ENCODE assay signal across 16 cellular contexts in genomic region chr11:68908273-68908672, GRCh38. TPM values are rescaled to one million over a fixed set of nuclear protein-coding genes. Genes with fewer than 3 reads are reported as not detected.
DNase-seq lines count a peak whose midpoint lies in the region; ATAC-seq and TF ChIP-seq lines count a peak whose summit lies in the region.
"Had no signal": no experiment of that assay in that cellular context is flagged by ENCODE, and none has a peak within 500 bp of the region (broad histone marks: within the 10 kb centered on the region; RNA-seq: fewer than 3 reads in every experiment).

No MANE protein-coding gene starts in this region.

- H3K4me3 Mint-ChIP-seq in chondrocyte (ENCODE audit: unreplicated experiment) (no peak overlapping the region), nephron (peak overlapping the region in 2 of 3 experiments; percentile 12 to 25)
- H3K4me3 Mint-ChIP-seq: B cell; CD8-positive, alpha-beta T cell; GM23338; HFFc6 had no signal

- peaks cover 61% of the 10 kb centered on the region for H3K36me3 ChIP-seq in right atrium auricular region
- peaks cover 0 to 55% of the 10 kb centered on the region in 2 donors for H3K36me3 ChIP-seq in gastrocnemius medialis

- H3K27me3 ChIP-seq in right atrium auricular region: no peaks in the 10 kb centered on the region
- no peaks in the 10 kb centered on the region for H3K27me3 ChIP-seq in gastrocnemius medialis
- H3K27me3 ChIP-seq: BLaER1 treated with 17β-estradiol and CSF1 and Interleukin-3, amounts not matched to agents 10 nM and 100 nM had no signal

- TF ChIP-seq POLR2A in gastrocnemius medialis (IDR thresholded peaks at IDR 0.05): no peak

- H3K27ac Mint-ChIP-seq in chondrocyte (ENCODE audit: unreplicated experiment): no peak overlapping the region
- H3K27ac Mint-ChIP-seq in nephron: no peak overlapping the region
- H3K27ac Mint-ChIP-seq: B cell; CD8-positive, alpha-beta T cell; GM23338; HFFc6 had no signal

- H3K4me3 ChIP-seq in right atrium auricular region (no peak overlapping the region), gastrocnemius medialis (no peak overlapping the region)
- H3K4me3 ChIP-seq: BLaER1 treated with 17β-estradiol and CSF1 and Interleukin-3, amounts not matched to agents 10 nM and 100 nM; GM23338 had no signal

- DNase-seq in Right ventricle myocardium superior (no peak), right atrium auricular region (ENCODE audit: low spot score) (no peak), chondrocyte (ENCODE audit: low spot score) (peak; percentile 17), gastrocnemius medialis (peak; percentile 9 to 23)
- no peak for DNase-seq in activated CD4-positive, alpha-beta T cell treated with anti-CD3 and anti-CD28 coated beads, Interleukin-2, amount 50 U/mL, for 4 hours
- DNase-seq: Calu3; CD8-positive, alpha-beta T cell; DMS79 treated with DMSO at 0.1 percent for 48 hours; GF-D8; HCEC 1CT; HFFc6 had no signal

- intact Hi-C loops in Right ventricle myocardium superior (cut with DNase I) (no loop called here), gastrocnemius medialis (cut with DNase I; ENCODE audit: low total_unique reads) (loop anchor here (10.0 kb wide), 1 partner anchor 693 kb away; the partner anchor contains the start of gene KMT5B)

- H3K27ac ChIP-seq in right atrium auricular region (no peak overlapping the region), gastrocnemius medialis (no peak overlapping the region)
- H3K27ac ChIP-seq: BLaER1 treated with 17β-estradiol and CSF1 and Interleukin-3, amounts not matched to agents 10 nM and 100 nM had no signal

- in situ Hi-C loops in gastrocnemius medialis (cut with MboI; ENCODE audit: low sequenced_read_pairs in 4 of 4): no loop called here

- H3K36me3 Mint-ChIP-seq in chondrocyte (ENCODE audit: low read depth) (peaks cover 22% of the 10 kb centered on the region), nephron (ENCODE audit: low read depth) (peaks cover 45% of the 10 kb centered on the region)

- peaks cover 20% of the 10 kb centered on the region for H3K4me1 Mint-ChIP-seq in chondrocyte (ENCODE audit: low read depth)
- H3K4me1 Mint-ChIP-seq in nephron: peaks cover 16% of the 10 kb centered on the region

- H3K4me1 ChIP-seq in right atrium auricular region: peaks cover 0 to 20% of the 10 kb centered on the region in 2 donors
- peaks cover 7 to 16% of the 10 kb centered on the region in 2 donors for H3K4me1 ChIP-seq in gastrocnemius medialis

- no peak for TF ChIP-seq CTCF in right atrium auricular region (IDR thresholded peaks at IDR 0.05)
- TF ChIP-seq CTCF in chondrocyte (IDR thresholded peaks at IDR 0.05): no peak
- TF ChIP-seq CTCF in nephron (IDR thresholded peaks at IDR 0.05; ENCODE audit: unreplicated experiment in 3 of 3): no peak
- no peak for TF ChIP-seq CTCF in gastrocnemius medialis (IDR thresholded peaks at IDR 0.05 in 4 of 5, conservative IDR thresholded peaks at IDR 0.05 in 1 of 5)

- H3K9me3 ChIP-seq in right atrium auricular region (no peaks in the 10 kb centered on the region), gastrocnemius medialis (no peaks in the 10 kb centered on the region)
- H3K9me3 ChIP-seq: BLaER1 treated with 17β-estradiol and CSF1 and Interleukin-3, amounts not matched to agents 10 nM and 100 nM had no signal

- H3K9me3 Mint-ChIP-seq in chondrocyte (ENCODE audit: low read depth) (no peaks in the 10 kb centered on the region), nephron (no peaks in the 10 kb centered on the region)
- H3K9me3 Mint-ChIP-seq: CD8-positive, alpha-beta T cell; GM23338; HFFc6 had no signal

- H3K27me3 Mint-ChIP-seq in chondrocyte (ENCODE audit: low read depth) (no peaks in the 10 kb centered on the region), nephron (ENCODE audit: low read depth) (no peaks in the 10 kb centered on the region)
- H3K27me3 Mint-ChIP-seq: B cell had no signal

- ATAC-seq in Right ventricle myocardium superior (ENCODE audit: poor library complexity) (peak; percentile 74), gastrocnemius medialis (peak in 1 of 2 donors; percentile 21), HG02938 (IDR thresholded peaks at IDR 0.05; ENCODE audit: unreplicated experiment) (no peak)
- ATAC-seq: CD8-positive, alpha-beta T cell; GM23338 had no signal

RNA-seq across cellular contexts. Expression of gene IGHMBP2, which starts 4.6 kb away (rescaled TPM):
- total RNA-seq in Right ventricle myocardium superior: 13.5 TPM
- total RNA-seq in right atrium auricular region: 1 to 10 TPM; 8.5 to 8.8 TPM
- total RNA-seq in chondrocyte: 17.4 to 21.4 TPM (median 18.1 TPM) in 3 replicates
- total RNA-seq in gastrocnemius medialis: 10 to 100 TPM; 15.5 to 22.3 (median 18.1) TPM

RNA-seq across cellular contexts. Expression of gene MRPL21, which starts 4.6 kb away (rescaled TPM):
- total RNA-seq in Right ventricle myocardium superior (124 TPM), right atrium auricular region (10 to 100 TPM; 63.2 to 87.3 TPM), chondrocyte (31.5 to 41.4 TPM (median 36.9 TPM) in 3 replicates), gastrocnemius medialis (10 to 100 TPM; 61.0 to 75.5 (median 64.6) TPM)

Comparison
In these comparisons a context has a peak if more than half of its experiments do, and no peak if none do; other contexts are left out.
1. DNase-seq: peak in chondrocyte (single experiment) and gastrocnemius medialis (2 of 2); none in Right ventricle myocardium superior (single experiment), right atrium auricular region (single experiment) and activated CD4-positive, alpha-beta T cell treated with anti-CD3 and anti-CD28 coated beads, Interleukin-2, amount 50 U/mL, for 4 hours (0 of 2).